Comparison of ENCODE assay signal across 8 cellular contexts in genomic region chrX:103685396-103685795, GRCh38. TPM values are rescaled to one million over a fixed set of nuclear protein-coding genes. Genes with fewer than 3 reads are reported as not detected.
DNase-seq lines count a peak whose midpoint lies in the region; ATAC-seq and TF ChIP-seq lines count a peak whose summit lies in the region.

No MANE protein-coding gene starts in this region.

- no peaks in the 10 kb centered on the region for H3K27me3 ChIP-seq in BLaER1 treated with 17β-estradiol and CSF1 and Interleukin-3, amounts not matched to agents 10 nM and 100 nM
- no peaks in the 10 kb centered on the region for H3K27me3 ChIP-seq in HUES64 (ENCODE audit: insufficient read depth, low read length)
- no peaks in the 10 kb centered on the region for H3K27me3 ChIP-seq in mononuclear cell (ENCODE audit: insufficient read depth, low read length)

- ATAC-seq in GM18873 (IDR thresholded peaks at IDR 0.05; ENCODE audit: low FRiP score, unreplicated experiment) (no peak), HG03045 (IDR thresholded peaks at IDR 0.05; ENCODE audit: unreplicated experiment) (no peak), GM21528 (IDR thresholded peaks at IDR 0.05; ENCODE audit: low FRiP score, unreplicated experiment) (no peak)

- H3K9ac ChIP-seq in BLaER1 treated with 17β-estradiol and CSF1 and Interleukin-3, amounts not matched to agents 10 nM and 100 nM: peak overlapping the region; percentile 83 to 93 (median 88)
- peak overlapping the region; percentile 94 for H3K9ac ChIP-seq in HUES64 (ENCODE audit: low read depth, low read length)

- H3K4me2 ChIP-seq in BLaER1 treated with 17β-estradiol and CSF1 and Interleukin-3, amounts not matched to agents 10 nM and 100 nM: peak overlapping the region; percentile 45 to 80 (median 67); a peak in 20 of 22 replicates

- H4K20me1 ChIP-seq in BLaER1 treated with 17β-estradiol and CSF1 and Interleukin-3, amounts not matched to agents 10 nM and 100 nM: peaks cover 0 to 37% (median 25%) of the 10 kb centered on the region in 11 experiments; a peak in 16 of 22 replicates

- peaks cover 0 to 15% (median 6%) of the 10 kb centered on the region in 10 experiments; a peak in 9 of 20 replicates for H3K4me1 ChIP-seq in BLaER1 treated with 17β-estradiol and CSF1 and Interleukin-3, amounts not matched to agents 10 nM and 100 nM
- H3K4me1 ChIP-seq in HUES64 (ENCODE audit: insufficient read depth, low read length): no peaks in the 10 kb centered on the region; the same call in 1 of the 2 replicates
- peaks cover 9% of the 10 kb centered on the region for H3K4me1 ChIP-seq in mononuclear cell (ENCODE audit: insufficient read depth, low read length)

- in situ Hi-C loops in astrocyte of the cerebellum (cut with HindIII; ENCODE audit: low sequenced_read_pairs): no loop called here

- H3K9me3 ChIP-seq in BLaER1 treated with 17β-estradiol and CSF1 and Interleukin-3, amounts not matched to agents 10 nM and 100 nM (replicated peaks in 1 of 11): peaks cover 0 to 5% (median 0%) of the 10 kb centered on the region in 11 experiments; a peak in 1 of 22 replicates
- H3K9me3 ChIP-seq in HUES64 (ENCODE audit: insufficient read depth, low read depth, low read length): no peaks in the 10 kb centered on the region
- no peaks in the 10 kb centered on the region for H3K9me3 ChIP-seq in mononuclear cell (ENCODE audit: low read depth, low read length)

- peak overlapping the region; percentile 63 to 77 (median 70) for H3K4me3 ChIP-seq in BLaER1 treated with 17β-estradiol and CSF1 and Interleukin-3, amounts not matched to agents 10 nM and 100 nM
- H3K4me3 ChIP-seq in HUES64 (ENCODE audit: low read length) (peak overlapping the region; percentile 97), astrocyte of the cerebellum (ENCODE audit: low read depth, low read length) (peak overlapping the region; percentile 71), mononuclear cell (ENCODE audit: low read length) (peak overlapping the region; percentile 91)

- TF ChIP-seq CTCF in astrocyte of the cerebellum (IDR thresholded peaks at IDR 0.05; ENCODE audit: low read depth, low read length, missing control alignments): no peak

- WGBS in HUES64: no CpG with 5 or more reads among the region's 5 CpGs

- DNase-seq in astrocyte of the cerebellum (ENCODE audit: low read depth) (no peak), cerebellar cortex (ENCODE audit: low spot score) (no peak)

- peaks cover 20 to 48% (median 38%) of the 10 kb centered on the region in 11 experiments for H3K36me3 ChIP-seq in BLaER1 treated with 17β-estradiol and CSF1 and Interleukin-3, amounts not matched to agents 10 nM and 100 nM
- H3K36me3 ChIP-seq in HUES64 (ENCODE audit: insufficient read depth, low read length): peaks cover 48% of the 10 kb centered on the region

- H3K27ac ChIP-seq in BLaER1 treated with 17β-estradiol and CSF1 and Interleukin-3, amounts not matched to agents 10 nM and 100 nM: peak overlapping the region; percentile 85 to 94 (median 92); a peak in 21 of 22 replicates
- H3K27ac ChIP-seq in HUES64 (ENCODE audit: low read depth, low read length): peak overlapping the region; percentile 58

RNA-seq across cellular contexts. Expression of gene MORF4L2, which starts 1.1 kb away (rescaled TPM):
- polyA plus RNA-seq in HUES64 (2013, experiment 1 of 2): 251 TPM
- 275 TPM for polyA plus RNA-seq in HUES64 (2013, experiment 2 of 2)
- 153 TPM for total RNA-seq in mononuclear cell

RNA-seq across cellular contexts. Expression of gene TMEM31, which starts 25.3 kb away (rescaled TPM):
- 0.50 TPM for polyA plus RNA-seq in HUES64 (2013, experiment 1 of 2)
- 0.95 TPM for polyA plus RNA-seq in HUES64 (2013, experiment 2 of 2)
- total RNA-seq in mononuclear cell: not detected

RNA-seq across cellular contexts. Expression of gene TCEAL1, which starts 56.6 kb away (rescaled TPM):
- polyA plus RNA-seq in HUES64 (2013, experiment 1 of 2): 4.8 TPM
- polyA plus RNA-seq in HUES64 (2013, experiment 2 of 2): 4.8 TPM
- 5.7 TPM for total RNA-seq in mononuclear cell
